In the genomic region with DNA sequence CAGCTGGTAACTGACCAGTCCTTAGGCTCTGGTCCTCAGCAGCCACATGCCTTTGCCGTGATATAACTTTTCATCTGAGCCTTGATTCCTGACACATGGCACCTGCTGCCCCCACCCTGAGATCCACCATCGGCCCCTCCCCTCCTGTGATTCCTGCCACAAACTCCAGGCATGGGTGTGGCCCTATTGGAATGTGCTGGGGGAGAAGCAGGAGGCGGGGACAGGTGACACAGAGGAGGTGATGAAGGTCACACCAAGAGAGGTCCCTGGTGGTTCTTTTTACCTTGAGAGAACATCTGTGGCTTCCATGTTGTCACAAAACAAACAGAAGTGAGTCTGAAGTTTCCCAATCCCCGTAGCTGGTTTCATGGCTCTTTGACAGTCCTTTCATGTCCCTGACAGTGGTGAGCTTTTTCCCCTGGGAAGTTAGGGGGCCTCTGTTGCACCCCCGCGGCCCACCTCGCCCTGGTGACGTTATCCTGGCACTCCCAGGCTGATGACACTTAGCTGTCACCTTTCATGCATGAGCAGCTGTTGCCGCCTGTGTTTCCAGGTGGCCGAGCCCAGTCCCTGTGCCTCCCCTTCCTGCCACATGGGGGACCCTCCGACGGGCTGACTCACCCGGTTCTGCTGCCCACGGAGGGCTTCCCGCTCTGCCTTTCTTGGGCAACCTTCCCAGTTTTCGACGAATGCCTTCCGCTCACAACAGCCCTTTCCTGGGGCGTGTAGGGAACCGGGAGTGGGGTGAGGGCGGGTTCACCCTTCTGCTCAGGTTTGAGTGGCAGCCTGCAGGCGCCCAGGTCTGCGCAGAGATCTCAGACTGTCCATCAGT, we compare ENCODE assay signal across 8 cellular contexts.
DNase-seq lines count a peak whose midpoint lies in the region; ATAC-seq and TF ChIP-seq lines count a peak whose summit lies in the region.

No MANE protein-coding gene starts in this region.

- TF ChIP-seq CTCF in cardiac fibroblast (IDR thresholded peaks at IDR 0.05; ENCODE audit: low read depth, low read length) (no peak), uterus (IDR thresholded peaks at IDR 0.05) (no peak), tibial artery (IDR thresholded peaks at IDR 0.05) (no peak)

- no peaks in the 10 kb centered on the region for H3K27me3 ChIP-seq in uterus
- H3K27me3 ChIP-seq in tibial artery = peaks cover 0 to 42% of the 10 kb centered on the region in 2 donors

- H3K4me1 ChIP-seq in uterus (no peaks in the 10 kb centered on the region), tibial artery (peaks cover 0 to 22% (median 0%) of the 10 kb centered on the region in 4 donors)

- ATAC-seq in HG03457 (IDR thresholded peaks at IDR 0.05; ENCODE audit: unreplicated experiment) = no peak

- TF ChIP-seq POLR2A in uterus (IDR thresholded peaks at IDR 0.05) = no peak

- peaks cover 0 to 3% of the 10 kb centered on the region in 2 donors for H3K9me3 ChIP-seq in uterus
- peaks cover 0 to 16% (median 11%) of the 10 kb centered on the region in 3 donors for H3K9me3 ChIP-seq in tibial artery

- no peaks in the 10 kb centered on the region for H3K36me3 ChIP-seq in uterus
- H3K36me3 ChIP-seq in tibial artery = no peaks in the 10 kb centered on the region

- intact Hi-C loops in uterus (cut with DNase I; ENCODE audit: low total_unique reads) (no loop called here), tibial artery (cut with DNase I; ENCODE audit: low total_unique reads) (no loop called here)

- no peak overlapping the region for H3K4me3 ChIP-seq in cardiac fibroblast (replicated peaks in 1 of 2; ENCODE audit: low read depth in 2 of 2, low read length in 2 of 2)
- no peak overlapping the region for H3K4me3 ChIP-seq in uterus
- no peak overlapping the region for H3K4me3 ChIP-seq in tibial artery

- no peak overlapping the region for H3K27ac ChIP-seq in uterus
- H3K27ac ChIP-seq in tibial artery = no peak overlapping the region

- DNase-seq in ELF-1 (ENCODE audit: low read depth, low spot score) (peak; percentile 63), NCI-H2029 treated with DMSO at 0.1 percent for 48 hours (lab: John Stamatoyannopoulos, UW) (peak; percentile 27), cardiac fibroblast (ENCODE audit: low read depth in 2 of 2) (peak; percentile 31 to 77), myocyte (ENCODE audit: low read depth) (peak; percentile 83), uterus (no peak), tibial artery (no peak)
- no peak for DNase-seq in activated CD4-positive, CD25-positive, alpha-beta regulatory T cell (lab: John Stamatoyannopoulos, UW)

Comparison
In these comparisons a context has a peak if more than half of its experiments do, and no peak if none do; other contexts are left out.
1. DNase-seq: peak in ELF-1 (single experiment), NCI-H2029 treated with DMSO at 0.1 percent for 48 hours (single experiment), cardiac fibroblast (2 of 2) and myocyte (single experiment); none in uterus (0 of 2), tibial artery (0 of 2) and activated CD4-positive, CD25-positive, alpha-beta regulatory T cell (0 of 4).